In the genomic region with DNA sequence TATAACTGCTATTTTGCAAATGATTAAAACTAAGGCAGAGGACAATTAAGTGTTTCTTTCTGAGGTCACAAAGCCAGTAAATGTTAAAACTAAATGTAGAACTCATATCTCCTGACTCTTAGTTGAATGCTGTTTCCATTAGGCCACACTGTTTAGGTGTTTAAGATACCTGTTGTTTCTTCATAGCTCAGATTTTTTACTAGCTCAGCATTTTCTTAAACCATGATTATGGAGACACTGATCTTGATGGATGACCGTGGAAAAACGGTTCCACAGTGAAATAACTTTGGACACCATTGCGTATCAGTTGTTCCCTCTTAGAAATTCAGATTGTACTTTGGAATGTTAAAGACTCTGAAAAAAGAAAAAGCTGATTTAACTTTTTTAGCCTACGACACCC, we compare ENCODE assay signal across 1 cellular context.
TF ChIP-seq lines count a peak whose summit lies in the region.

No MANE protein-coding gene starts in this region.

TF ChIP-seq in K562, 482 proteins besides CTCF, POLR2A, EP300 and RAD21 (continued from another document):
- TF ChIP-seq, protein P1, sequence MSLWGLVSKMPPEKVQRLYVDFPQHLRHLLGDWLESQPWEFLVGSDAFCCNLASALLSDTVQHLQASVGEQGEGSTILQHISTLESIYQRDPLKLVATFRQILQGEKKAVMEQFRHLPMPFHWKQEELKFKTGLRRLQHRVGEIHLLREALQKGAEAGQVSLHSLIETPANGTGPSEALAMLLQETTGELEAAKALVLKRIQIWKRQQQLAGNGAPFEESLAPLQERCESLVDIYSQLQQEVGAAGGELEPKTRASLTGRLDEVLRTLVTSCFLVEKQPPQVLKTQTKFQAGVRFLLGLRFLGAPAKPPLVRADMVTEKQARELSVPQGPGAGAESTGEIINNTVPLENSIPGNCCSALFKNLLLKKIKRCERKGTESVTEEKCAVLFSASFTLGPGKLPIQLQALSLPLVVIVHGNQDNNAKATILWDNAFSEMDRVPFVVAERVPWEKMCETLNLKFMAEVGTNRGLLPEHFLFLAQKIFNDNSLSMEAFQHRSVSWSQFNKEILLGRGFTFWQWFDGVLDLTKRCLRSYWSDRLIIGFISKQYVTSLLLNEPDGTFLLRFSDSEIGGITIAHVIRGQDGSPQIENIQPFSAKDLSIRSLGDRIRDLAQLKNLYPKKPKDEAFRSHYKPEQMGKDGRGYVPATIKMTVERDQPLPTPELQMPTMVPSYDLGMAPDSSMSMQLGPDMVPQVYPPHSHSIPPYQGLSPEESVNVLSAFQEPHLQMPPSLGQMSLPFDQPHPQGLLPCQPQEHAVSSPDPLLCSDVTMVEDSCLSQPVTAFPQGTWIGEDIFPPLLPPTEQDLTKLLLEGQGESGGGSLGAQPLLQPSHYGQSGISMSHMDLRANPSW (CRISPR knock-in tag; IDR thresholded peaks at IDR 0.05): no peak
- TF ChIP-seq TEAD4 (IDR thresholded peaks at IDR 0.05; ENCODE audit: low read length): no peak
- TF ChIP-seq TEAD4 (CRISPR knock-in tag; IDR thresholded peaks at IDR 0.05; ENCODE audit: borderline replicate concordance): no peak
- TF ChIP-seq, protein P2, sequence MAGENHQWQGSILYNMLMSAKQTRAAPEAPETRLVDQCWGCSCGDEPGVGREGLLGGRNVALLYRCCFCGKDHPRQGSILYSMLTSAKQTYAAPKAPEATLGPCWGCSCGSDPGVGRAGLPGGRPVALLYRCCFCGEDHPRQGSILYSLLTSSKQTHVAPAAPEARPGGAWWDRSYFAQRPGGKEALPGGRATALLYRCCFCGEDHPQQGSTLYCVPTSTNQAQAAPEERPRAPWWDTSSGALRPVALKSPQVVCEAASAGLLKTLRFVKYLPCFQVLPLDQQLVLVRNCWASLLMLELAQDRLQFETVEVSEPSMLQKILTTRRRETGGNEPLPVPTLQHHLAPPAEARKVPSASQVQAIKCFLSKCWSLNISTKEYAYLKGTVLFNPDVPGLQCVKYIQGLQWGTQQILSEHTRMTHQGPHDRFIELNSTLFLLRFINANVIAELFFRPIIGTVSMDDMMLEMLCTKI (IDR thresholded peaks at IDR 0.05; ENCODE audit: partially characterized antibody): no peak
- TF ChIP-seq, protein P3, sequence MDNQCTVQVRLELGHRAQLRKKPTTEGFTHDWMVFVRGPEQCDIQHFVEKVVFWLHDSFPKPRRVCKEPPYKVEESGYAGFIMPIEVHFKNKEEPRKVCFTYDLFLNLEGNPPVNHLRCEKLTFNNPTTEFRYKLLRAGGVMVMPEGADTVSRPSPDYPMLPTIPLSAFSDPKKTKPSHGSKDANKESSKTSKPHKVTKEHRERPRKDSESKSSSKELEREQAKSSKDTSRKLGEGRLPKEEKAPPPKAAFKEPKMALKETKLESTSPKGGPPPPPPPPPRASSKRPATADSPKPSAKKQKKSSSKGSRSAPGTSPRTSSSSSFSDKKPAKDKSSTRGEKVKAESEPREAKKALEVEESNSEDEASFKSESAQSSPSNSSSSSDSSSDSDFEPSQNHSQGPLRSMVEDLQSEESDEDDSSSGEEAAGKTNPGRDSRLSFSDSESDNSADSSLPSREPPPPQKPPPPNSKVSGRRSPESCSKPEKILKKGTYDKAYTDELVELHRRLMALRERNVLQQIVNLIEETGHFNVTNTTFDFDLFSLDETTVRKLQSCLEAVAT (IDR thresholded peaks at IDR 0.05): no peak
TF ChIP-seq in K562: peak in this region for 5.
